In genomic region chr19:39532233-39533002, GRCh38 we compare ENCODE assay signal across 1 cellular context.
A peak's percentile ranks its signal among the peaks of the same experiment; 100 is the strongest.
TF ChIP-seq lines count a peak whose summit lies in the region.

A gene with protein sequence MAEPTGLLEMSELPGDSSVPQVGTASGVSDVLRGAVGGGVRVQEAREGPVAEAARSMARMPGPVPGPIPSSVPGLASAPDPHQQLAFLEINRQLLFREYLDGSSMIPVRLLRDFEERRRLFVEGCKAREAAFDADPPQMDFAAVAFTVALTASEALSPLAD (minus strand): TSS chr19:39532852. CDS start chr19:39532802, 50 bp downstream.

TF ChIP-seq in HepG2, 621 proteins besides CTCF, POLR2A, EP300 and RAD21 (continued from another document and continues in another):
- TF ChIP-seq, protein P1, sequence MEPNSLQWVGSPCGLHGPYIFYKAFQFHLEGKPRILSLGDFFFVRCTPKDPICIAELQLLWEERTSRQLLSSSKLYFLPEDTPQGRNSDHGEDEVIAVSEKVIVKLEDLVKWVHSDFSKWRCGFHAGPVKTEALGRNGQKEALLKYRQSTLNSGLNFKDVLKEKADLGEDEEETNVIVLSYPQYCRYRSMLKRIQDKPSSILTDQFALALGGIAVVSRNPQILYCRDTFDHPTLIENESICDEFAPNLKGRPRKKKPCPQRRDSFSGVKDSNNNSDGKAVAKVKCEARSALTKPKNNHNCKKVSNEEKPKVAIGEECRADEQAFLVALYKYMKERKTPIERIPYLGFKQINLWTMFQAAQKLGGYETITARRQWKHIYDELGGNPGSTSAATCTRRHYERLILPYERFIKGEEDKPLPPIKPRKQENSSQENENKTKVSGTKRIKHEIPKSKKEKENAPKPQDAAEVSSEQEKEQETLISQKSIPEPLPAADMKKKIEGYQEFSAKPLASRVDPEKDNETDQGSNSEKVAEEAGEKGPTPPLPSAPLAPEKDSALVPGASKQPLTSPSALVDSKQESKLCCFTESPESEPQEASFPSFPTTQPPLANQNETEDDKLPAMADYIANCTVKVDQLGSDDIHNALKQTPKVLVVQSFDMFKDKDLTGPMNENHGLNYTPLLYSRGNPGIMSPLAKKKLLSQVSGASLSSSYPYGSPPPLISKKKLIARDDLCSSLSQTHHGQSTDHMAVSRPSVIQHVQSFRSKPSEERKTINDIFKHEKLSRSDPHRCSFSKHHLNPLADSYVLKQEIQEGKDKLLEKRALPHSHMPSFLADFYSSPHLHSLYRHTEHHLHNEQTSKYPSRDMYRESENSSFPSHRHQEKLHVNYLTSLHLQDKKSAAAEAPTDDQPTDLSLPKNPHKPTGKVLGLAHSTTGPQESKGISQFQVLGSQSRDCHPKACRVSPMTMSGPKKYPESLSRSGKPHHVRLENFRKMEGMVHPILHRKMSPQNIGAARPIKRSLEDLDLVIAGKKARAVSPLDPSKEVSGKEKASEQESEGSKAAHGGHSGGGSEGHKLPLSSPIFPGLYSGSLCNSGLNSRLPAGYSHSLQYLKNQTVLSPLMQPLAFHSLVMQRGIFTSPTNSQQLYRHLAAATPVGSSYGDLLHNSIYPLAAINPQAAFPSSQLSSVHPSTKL (CRISPR knock-in tag; IDR thresholded peaks at IDR 0.05) = peak; percentile 31; the same call in 1 of the 2 replicates
- TF ChIP-seq ZNF543 (CRISPR knock-in tag; IDR thresholded peaks at IDR 0.05) = peak; percentile 88; the same call in 1 of the 2 replicates
- TF ChIP-seq CENPX (CRISPR knock-in tag; IDR thresholded peaks at IDR 0.05) = no peak
- TF ChIP-seq POGK (CRISPR knock-in tag; conservative IDR thresholded peaks at IDR 0.05) = 0 out of 2 replicates have a peak, but pooled peaks have one; percentile 66
- TF ChIP-seq KLF16 (CRISPR knock-in tag; IDR thresholded peaks at IDR 0.05) = peak in 1 of 2 experiments; percentile 55; a peak in 1 of 4 replicates
- TF ChIP-seq, protein P2, sequence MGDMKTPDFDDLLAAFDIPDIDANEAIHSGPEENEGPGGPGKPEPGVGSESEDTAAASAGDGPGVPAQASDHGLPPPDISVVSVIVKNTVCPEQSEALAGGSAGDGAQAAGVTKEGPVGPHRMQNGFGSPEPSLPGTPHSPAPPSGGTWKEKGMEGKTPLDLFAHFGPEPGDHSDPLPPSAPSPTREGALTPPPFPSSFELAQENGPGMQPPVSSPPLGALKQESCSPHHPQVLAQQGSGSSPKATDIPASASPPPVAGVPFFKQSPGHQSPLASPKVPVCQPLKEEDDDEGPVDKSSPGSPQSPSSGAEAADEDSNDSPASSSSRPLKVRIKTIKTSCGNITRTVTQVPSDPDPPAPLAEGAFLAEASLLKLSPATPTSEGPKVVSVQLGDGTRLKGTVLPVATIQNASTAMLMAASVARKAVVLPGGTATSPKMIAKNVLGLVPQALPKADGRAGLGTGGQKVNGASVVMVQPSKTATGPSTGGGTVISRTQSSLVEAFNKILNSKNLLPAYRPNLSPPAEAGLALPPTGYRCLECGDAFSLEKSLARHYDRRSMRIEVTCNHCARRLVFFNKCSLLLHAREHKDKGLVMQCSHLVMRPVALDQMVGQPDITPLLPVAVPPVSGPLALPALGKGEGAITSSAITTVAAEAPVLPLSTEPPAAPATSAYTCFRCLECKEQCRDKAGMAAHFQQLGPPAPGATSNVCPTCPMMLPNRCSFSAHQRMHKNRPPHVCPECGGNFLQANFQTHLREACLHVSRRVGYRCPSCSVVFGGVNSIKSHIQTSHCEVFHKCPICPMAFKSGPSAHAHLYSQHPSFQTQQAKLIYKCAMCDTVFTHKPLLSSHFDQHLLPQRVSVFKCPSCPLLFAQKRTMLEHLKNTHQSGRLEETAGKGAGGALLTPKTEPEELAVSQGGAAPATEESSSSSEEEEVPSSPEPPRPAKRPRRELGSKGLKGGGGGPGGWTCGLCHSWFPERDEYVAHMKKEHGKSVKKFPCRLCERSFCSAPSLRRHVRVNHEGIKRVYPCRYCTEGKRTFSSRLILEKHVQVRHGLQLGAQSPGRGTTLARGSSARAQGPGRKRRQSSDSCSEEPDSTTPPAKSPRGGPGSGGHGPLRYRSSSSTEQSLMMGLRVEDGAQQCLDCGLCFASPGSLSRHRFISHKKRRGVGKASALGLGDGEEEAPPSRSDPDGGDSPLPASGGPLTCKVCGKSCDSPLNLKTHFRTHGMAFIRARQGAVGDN (CRISPR knock-in tag; IDR thresholded peaks at IDR 0.05) = peak; percentile 88
- TF ChIP-seq, protein P3, sequence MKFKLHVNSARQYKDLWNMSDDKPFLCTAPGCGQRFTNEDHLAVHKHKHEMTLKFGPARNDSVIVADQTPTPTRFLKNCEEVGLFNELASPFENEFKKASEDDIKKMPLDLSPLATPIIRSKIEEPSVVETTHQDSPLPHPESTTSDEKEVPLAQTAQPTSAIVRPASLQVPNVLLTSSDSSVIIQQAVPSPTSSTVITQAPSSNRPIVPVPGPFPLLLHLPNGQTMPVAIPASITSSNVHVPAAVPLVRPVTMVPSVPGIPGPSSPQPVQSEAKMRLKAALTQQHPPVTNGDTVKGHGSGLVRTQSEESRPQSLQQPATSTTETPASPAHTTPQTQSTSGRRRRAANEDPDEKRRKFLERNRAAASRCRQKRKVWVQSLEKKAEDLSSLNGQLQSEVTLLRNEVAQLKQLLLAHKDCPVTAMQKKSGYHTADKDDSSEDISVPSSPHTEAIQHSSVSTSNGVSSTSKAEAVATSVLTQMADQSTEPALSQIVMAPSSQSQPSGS (CRISPR knock-in tag; IDR thresholded peaks at IDR 0.05) = peak; percentile 76
- TF ChIP-seq, protein P4, sequence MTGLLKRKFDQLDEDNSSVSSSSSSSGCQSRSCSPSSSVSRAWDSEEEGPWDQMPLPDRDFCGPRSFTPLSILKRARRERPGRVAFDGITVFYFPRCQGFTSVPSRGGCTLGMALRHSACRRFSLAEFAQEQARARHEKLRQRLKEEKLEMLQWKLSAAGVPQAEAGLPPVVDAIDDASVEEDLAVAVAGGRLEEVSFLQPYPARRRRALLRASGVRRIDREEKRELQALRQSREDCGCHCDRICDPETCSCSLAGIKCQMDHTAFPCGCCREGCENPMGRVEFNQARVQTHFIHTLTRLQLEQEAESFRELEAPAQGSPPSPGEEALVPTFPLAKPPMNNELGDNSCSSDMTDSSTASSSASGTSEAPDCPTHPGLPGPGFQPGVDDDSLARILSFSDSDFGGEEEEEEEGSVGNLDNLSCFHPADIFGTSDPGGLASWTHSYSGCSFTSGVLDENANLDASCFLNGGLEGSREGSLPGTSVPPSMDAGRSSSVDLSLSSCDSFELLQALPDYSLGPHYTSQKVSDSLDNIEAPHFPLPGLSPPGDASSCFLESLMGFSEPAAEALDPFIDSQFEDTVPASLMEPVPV (CRISPR knock-in tag; IDR thresholded peaks at IDR 0.05) = no peak
- no peak for TF ChIP-seq ARID2 (CRISPR knock-in tag; IDR thresholded peaks at IDR 0.05; ENCODE audit: borderline replicate concordance)
- 0 out of 2 replicates have a peak, but pooled peaks have one; percentile 47 for TF ChIP-seq ZNF30 (CRISPR knock-in tag; IDR thresholded peaks at IDR 0.05)
- TF ChIP-seq FOXK1 (CRISPR knock-in tag; IDR thresholded peaks at IDR 0.05; ENCODE audit: borderline replicate concordance, low read depth) = peak; percentile 63; the same call in 1 of the 2 replicates
- TF ChIP-seq MEIS1 (CRISPR knock-in tag; IDR thresholded peaks at IDR 0.05; ENCODE audit: borderline replicate concordance) = peak; percentile 91
- TF ChIP-seq SIN3B (IDR thresholded peaks at IDR 0.05; ENCODE audit: low read length) = no peak
- peak; percentile 82; the same call in 1 of the 2 replicates for TF ChIP-seq GTF3A (CRISPR knock-in tag; conservative IDR thresholded peaks at IDR 0.05)
- peak; percentile 9; the same call in 1 of the 2 replicates for TF ChIP-seq ZNF331 (CRISPR knock-in tag; IDR thresholded peaks at IDR 0.05)
- TF ChIP-seq ZBTB21 (CRISPR knock-in tag; IDR thresholded peaks at IDR 0.05) = 0 out of 2 replicates have a peak, but pooled peaks have one; percentile 23
- TF ChIP-seq KAT8 (CRISPR knock-in tag; IDR thresholded peaks at IDR 0.05) = peak; percentile 70; the same call in 1 of the 2 replicates
- TF ChIP-seq, protein P5, sequence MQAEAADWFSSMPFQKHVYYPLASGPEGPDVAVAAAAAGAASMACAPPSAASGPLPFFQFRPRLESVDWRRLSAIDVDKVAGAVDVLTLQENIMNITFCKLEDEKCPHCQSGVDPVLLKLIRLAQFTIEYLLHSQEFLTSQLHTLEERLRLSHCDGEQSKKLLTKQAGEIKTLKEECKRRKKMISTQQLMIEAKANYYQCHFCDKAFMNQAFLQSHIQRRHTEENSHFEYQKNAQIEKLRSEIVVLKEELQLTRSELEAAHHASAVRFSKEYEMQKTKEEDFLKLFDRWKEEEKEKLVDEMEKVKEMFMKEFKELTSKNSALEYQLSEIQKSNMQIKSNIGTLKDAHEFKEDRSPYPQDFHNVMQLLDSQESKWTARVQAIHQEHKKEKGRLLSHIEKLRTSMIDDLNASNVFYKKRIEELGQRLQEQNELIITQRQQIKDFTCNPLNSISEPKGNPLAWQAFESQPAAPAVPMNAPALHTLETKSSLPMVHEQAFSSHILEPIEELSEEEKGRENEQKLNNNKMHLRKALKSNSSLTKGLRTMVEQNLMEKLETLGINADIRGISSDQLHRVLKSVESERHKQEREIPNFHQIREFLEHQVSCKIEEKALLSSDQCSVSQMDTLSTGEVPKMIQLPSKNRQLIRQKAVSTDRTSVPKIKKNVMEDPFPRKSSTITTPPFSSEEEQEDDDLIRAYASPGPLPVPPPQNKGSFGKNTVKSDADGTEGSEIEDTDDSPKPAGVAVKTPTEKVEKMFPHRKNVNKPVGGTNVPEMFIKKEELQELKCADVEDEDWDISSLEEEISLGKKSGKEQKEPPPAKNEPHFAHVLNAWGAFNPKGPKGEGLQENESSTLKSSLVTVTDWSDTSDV (CRISPR knock-in tag; IDR thresholded peaks at IDR 0.05) = peak; percentile 62; the same call in 1 of the 2 replicates
- peak; percentile 4; the same call in 1 of the 2 replicates for TF ChIP-seq MTA1 (CRISPR knock-in tag; IDR thresholded peaks at IDR 0.05; ENCODE audit: borderline replicate concordance)
- peak; percentile 18; the same call in 1 of the 2 replicates for TF ChIP-seq CBX5 (CRISPR knock-in tag; IDR thresholded peaks at IDR 0.05; ENCODE audit: borderline replicate concordance)
- TF ChIP-seq NFKB2 (CRISPR knock-in tag; IDR thresholded peaks at IDR 0.05; ENCODE audit: borderline replicate concordance) = peak; percentile 49; the same call in 1 of the 2 replicates
- TF ChIP-seq FOXC1 (CRISPR knock-in tag; IDR thresholded peaks at IDR 0.05; ENCODE audit: borderline replicate concordance) = peak; percentile 75
- TF ChIP-seq RFXANK (CRISPR knock-in tag; IDR thresholded peaks at IDR 0.05) = 0 out of 2 replicates have a peak, but pooled peaks have one; percentile 69
- TF ChIP-seq BHLHE40 (IDR thresholded peaks at IDR 0.05; ENCODE audit: low read length) = peak; percentile 63
- peak; percentile 61; the same call in 1 of the 2 replicates for TF ChIP-seq MTF2 (CRISPR knock-in tag; IDR thresholded peaks at IDR 0.05; ENCODE audit: borderline replicate concordance)
- TF ChIP-seq, protein P6, sequence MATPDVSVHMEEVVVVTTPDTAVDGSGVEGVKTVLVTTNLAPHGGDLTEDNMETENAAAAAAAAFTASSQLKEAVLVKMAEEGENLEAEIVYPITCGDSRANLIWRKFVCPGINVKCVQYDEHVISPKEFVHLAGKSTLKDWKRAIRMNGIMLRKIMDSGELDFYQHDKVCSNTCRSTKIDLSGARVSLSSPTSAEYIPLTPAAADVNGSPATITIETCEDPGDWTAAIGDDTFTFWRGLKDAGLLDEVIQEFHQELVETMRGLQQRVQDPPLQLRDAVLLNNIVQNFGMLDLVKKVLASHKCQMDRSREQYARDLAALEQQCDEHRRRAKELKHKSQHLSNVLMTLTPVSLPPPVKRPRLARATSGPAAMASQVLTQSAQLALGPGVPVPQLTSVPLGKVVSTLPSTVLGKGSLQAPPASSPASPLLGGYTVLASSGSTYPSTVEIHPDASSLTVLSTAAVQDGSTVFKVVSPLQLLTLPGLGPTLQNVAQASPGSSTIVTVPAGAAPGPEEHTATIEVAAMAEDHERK (CRISPR knock-in tag; IDR thresholded peaks at IDR 0.05; ENCODE audit: low read depth) = peak; percentile 46; the same call in 1 of the 2 replicates
- TF ChIP-seq NR2C2 (CRISPR knock-in tag; IDR thresholded peaks at IDR 0.05; ENCODE audit: borderline replicate concordance) = peak; percentile 42; the same call in 1 of the 2 replicates
- 0 out of 2 replicates have a peak, but pooled peaks have one; percentile 53 for TF ChIP-seq ARNT2 (CRISPR knock-in tag; IDR thresholded peaks at IDR 0.05; ENCODE audit: low read depth)
- TF ChIP-seq FOXA1 (IDR thresholded peaks at IDR 0.05) = no peak
- no peak for TF ChIP-seq FOXA1 (CRISPR knock-in tag; IDR thresholded peaks at IDR 0.05)
- 0 out of 2 replicates have a peak, but pooled peaks have one; percentile 31 for TF ChIP-seq ETV5 (CRISPR knock-in tag; IDR thresholded peaks at IDR 0.05; ENCODE audit: borderline replicate concordance)
- TF ChIP-seq POLR2AphosphoS5 (IDR thresholded peaks at IDR 0.05; ENCODE audit: low read depth, low read length) = peak; percentile 84
- TF ChIP-seq HOXD1 (CRISPR knock-in tag; IDR thresholded peaks at IDR 0.05) = peak; percentile 67; the same call in 1 of the 2 replicates
- TF ChIP-seq HDAC2 (CRISPR knock-in tag; IDR thresholded peaks at IDR 0.05) = peak; percentile 36; the same call in 1 of the 2 replicates
- TF ChIP-seq NCOA2 (CRISPR knock-in tag; IDR thresholded peaks at IDR 0.05) = no peak
- peak; percentile 25; the same call in 1 of the 2 replicates for TF ChIP-seq ZBTB25 (CRISPR knock-in tag; IDR thresholded peaks at IDR 0.05)
- TF ChIP-seq NPAS2 (CRISPR knock-in tag; IDR thresholded peaks at IDR 0.05; ENCODE audit: borderline replicate concordance) = no peak
- peak; percentile 99 for TF ChIP-seq ZNF205 (CRISPR knock-in tag; IDR thresholded peaks at IDR 0.05)
- TF ChIP-seq ZNF230 (CRISPR knock-in tag; IDR thresholded peaks at IDR 0.05) = peak; percentile 62; the same call in 1 of the 2 replicates
